Comparison of ENCODE assay signal across 14 cellular contexts in the genomic region with DNA sequence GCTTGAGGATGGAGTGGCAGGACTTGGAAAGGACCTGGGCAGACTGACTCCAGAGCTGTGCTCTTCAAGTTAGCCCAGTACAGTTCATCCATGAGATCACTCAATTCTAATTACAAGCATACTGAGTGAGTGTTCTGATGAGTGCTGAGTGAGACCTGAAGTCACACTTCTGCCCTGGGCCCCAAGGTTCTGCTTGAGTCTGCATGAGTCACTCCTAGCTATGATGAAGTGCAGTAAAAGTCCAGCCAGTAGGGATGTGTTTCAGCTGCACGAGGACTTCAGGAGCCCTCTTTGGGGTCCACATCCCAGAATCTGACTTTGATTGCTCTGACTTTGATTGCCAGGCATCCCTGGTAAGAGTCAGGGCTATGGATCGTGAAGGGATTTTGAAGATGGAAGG. TPM values are rescaled to one million over a fixed set of nuclear protein-coding genes. Genes with fewer than 3 reads are reported as not detected.
A peak's percentile ranks its signal among the peaks of the same experiment; 100 is the strongest.
DNase-seq lines count a peak whose midpoint lies in the region; ATAC-seq and TF ChIP-seq lines count a peak whose summit lies in the region.
"Had no signal": no experiment of that assay in that cellular context is flagged by ENCODE, and none has a peak within 500 bp of the region (broad histone marks: within the 10 kb centered on the region; RNA-seq: fewer than 3 reads in every experiment).

No MANE protein-coding gene starts in this region.

- H3K4me3 ChIP-seq in IMR-90 (ENCODE audit: insufficient read depth, low read depth, low read length) (no peak overlapping the region), mammary epithelial cell (replicated peaks in 1 of 3; ENCODE audit: insufficient read depth in 1 of 3, low read depth in 2 of 3, low read length in 3 of 3) (no peak overlapping the region), trophoblast cell (ENCODE audit: low read depth, low read length) (no peak overlapping the region), GM23338 (no peak overlapping the region)
- H3K4me3 ChIP-seq: upper lobe of left lung had no signal

- peaks cover 1% of the 10 kb centered on the region for H3K27me3 Mint-ChIP-seq in GM23338 (ENCODE audit: insufficient read depth, low read depth, poor library complexity)

- H3K14ac ChIP-seq in IMR-90 (replicated peaks; ENCODE audit: low read depth, low read length): peak overlapping the region; percentile 79
- no peak overlapping the region for H3K14ac ChIP-seq in trophoblast cell (ENCODE audit: low read length)

- no peaks in the 10 kb centered on the region for H3F3A ChIP-seq in GM23338 (replicated peaks; ENCODE audit: low read depth)

- H3K36me3 ChIP-seq in IMR-90 (ENCODE audit: control insufficient read depth, insufficient read depth, low read length): no peaks in the 10 kb centered on the region
- no peaks in the 10 kb centered on the region for H3K36me3 ChIP-seq in mammary epithelial cell (ENCODE audit: insufficient read depth, low read length)
- H3K36me3 ChIP-seq in trophoblast cell (ENCODE audit: control insufficient read depth in 1 of 2, insufficient read depth in 2 of 2, low read length in 2 of 2): no peaks in the 10 kb centered on the region
- H3K36me3 ChIP-seq in GM23338 (ENCODE audit: insufficient read depth): no peaks in the 10 kb centered on the region
- H3K36me3 ChIP-seq: upper lobe of left lung had no signal

- H3K27me3 ChIP-seq in IMR-90 (ENCODE audit: control insufficient read depth, insufficient read depth, low read length) (no peaks in the 10 kb centered on the region), mammary epithelial cell (ENCODE audit: insufficient read depth, low read length) (no peaks in the 10 kb centered on the region), trophoblast cell (ENCODE audit: insufficient read depth, low read length) (no peaks in the 10 kb centered on the region), GM23338 (ENCODE audit: insufficient read depth) (no peaks in the 10 kb centered on the region)
- H3K27me3 ChIP-seq: upper lobe of left lung had no signal

- no peaks in the 10 kb centered on the region; the same call in 2 of the 3 replicates for H3K9me3 Mint-ChIP-seq in GM23338

- no peak overlapping the region for H3K9ac ChIP-seq in IMR-90 (ENCODE audit: low read depth, low read length)
- H3K9ac ChIP-seq in mammary epithelial cell (ENCODE audit: insufficient read depth, low read length): no peak overlapping the region
- no peak overlapping the region for H3K9ac ChIP-seq in trophoblast cell (ENCODE audit: low read length)
- H3K9ac ChIP-seq: KMS-11 had no signal

- 40% methylated on average over 1 of the region's 2 CpGs; no CpG with 5 or more reads in 1 of the 2 experiments for WGBS in IMR-90 (ENCODE audit: extremely low coverage in 2 of 2, insufficient read length in 1 of 2), 2 experiments
- WGBS in mammary epithelial cell (ENCODE audit: low coverage, missing lambda C conversion rate): 86% methylated on average over 2 of the region's 2 CpGs
- no CpG with 5 or more reads among the region's 2 CpGs for WGBS in trophoblast cell (ENCODE audit: extremely low coverage, insufficient coverage, insufficient read length)

- no peak overlapping the region for H3K4me3 Mint-ChIP-seq in GM23338

- peak overlapping the region; percentile 88 for H2BK120ac ChIP-seq in IMR-90 (ENCODE audit: low read depth, low read length)
- no peak overlapping the region for H2BK120ac ChIP-seq in trophoblast cell (ENCODE audit: insufficient read depth, low read length, poor library complexity)

- H4K91ac ChIP-seq in IMR-90 (ENCODE audit: insufficient read depth, low read depth, low read length) (peak overlapping the region; percentile 39; the same call in 1 of the 2 replicates), trophoblast cell (ENCODE audit: low read depth, low read length) (peak overlapping the region; percentile 8)

- H2AK5ac ChIP-seq in IMR-90 (ENCODE audit: low read depth, low read length) (peak overlapping the region; percentile 41; the same call in 1 of the 2 replicates), trophoblast cell (ENCODE audit: low read length) (no peak overlapping the region)

- H3K18ac ChIP-seq in IMR-90 (ENCODE audit: low read depth, low read length): peak overlapping the region; percentile 21; the same call in 1 of the 2 replicates
- H3K18ac ChIP-seq in trophoblast cell (ENCODE audit: low read length): no peak overlapping the region

- H3K4me1 Mint-ChIP-seq in GM23338: peaks cover 19% of the 10 kb centered on the region

- peak overlapping the region; percentile 99 for H2BK20ac ChIP-seq in IMR-90 (ENCODE audit: low read depth, low read length)

- H4K5ac ChIP-seq in IMR-90 (ENCODE audit: low read depth, low read length): peak overlapping the region; percentile 3; the same call in 1 of the 2 replicates

- TF ChIP-seq RAD21 in IMR-90 (IDR thresholded peaks at IDR 0.05; ENCODE audit: low read length): no peak

- TF ChIP-seq CTCF in IMR-90 (conservative IDR thresholded peaks at IDR 0.05; ENCODE audit: low read depth, low read length) (no peak), mammary epithelial cell (conservative IDR thresholded peaks at IDR 0.05 in 1 of 2, IDR thresholded peaks at IDR 0.05 in 1 of 2; ENCODE audit: extremely low read depth in 1 of 2, insufficient read depth in 1 of 2, low read depth in 1 of 2, low read length in 2 of 2) (no peak), GM23338 (conservative IDR thresholded peaks at IDR 0.05; ENCODE audit: low read depth in 2 of 2) (no peak)

- H3K4me2 ChIP-seq in IMR-90 (ENCODE audit: low read depth, low read length): no peak overlapping the region
- H3K4me2 ChIP-seq in mammary epithelial cell (ENCODE audit: insufficient read depth, low read depth, low read length): no peak overlapping the region
- H3K4me2 ChIP-seq in trophoblast cell (ENCODE audit: low read length): no peak overlapping the region
- no peak overlapping the region for H3K4me2 ChIP-seq in GM23338
- H3K4me2 ChIP-seq: KMS-11 had no signal

- H3K9me3 ChIP-seq in IMR-90 (ENCODE audit: control insufficient read depth, insufficient read depth, low read length) (no peaks in the 10 kb centered on the region), mammary epithelial cell (replicated peaks; ENCODE audit: insufficient read depth, low read length) (no peaks in the 10 kb centered on the region), trophoblast cell (ENCODE audit: insufficient read depth, low read depth, low read length) (no peaks in the 10 kb centered on the region)
- H3K9me3 ChIP-seq: upper lobe of left lung had no signal

- TF ChIP-seq POLR2A in IMR-90 (IDR thresholded peaks at IDR 0.05; ENCODE audit: low read depth, low read length): no peak

- H4K12ac ChIP-seq in trophoblast cell (ENCODE audit: low read depth, low read length): no peak overlapping the region

- intact Hi-C loops in IMR-90 (cut with micrococcal nuclease) (no loop called here), mammary epithelial cell (cut with micrococcal nuclease) (no loop called here)

- H3K4me1 ChIP-seq in IMR-90 (ENCODE audit: control insufficient read depth, insufficient read depth, low read length): peaks cover 41% of the 10 kb centered on the region
- H3K4me1 ChIP-seq in mammary epithelial cell (ENCODE audit: insufficient read depth, low read length): peaks cover 43% of the 10 kb centered on the region
- H3K4me1 ChIP-seq in trophoblast cell (ENCODE audit: control insufficient read depth in 1 of 2, insufficient read depth in 2 of 2, low read length in 2 of 2): peaks cover 37 to 42% of the 10 kb centered on the region in 2 experiments
- no peaks in the 10 kb centered on the region for H3K4me1 ChIP-seq in GM23338 (ENCODE audit: insufficient read depth)
- H3K4me1 ChIP-seq: upper lobe of left lung had no signal

- H3K4ac ChIP-seq in IMR-90 (ENCODE audit: low read depth, low read length) (peak overlapping the region; percentile 77), trophoblast cell (ENCODE audit: low read depth, low read length) (no peak overlapping the region)

- ATAC-seq in IMR-90 (ENCODE audit: low read depth) (peak; percentile 19), GM23338 (no peak), GM18858 (IDR thresholded peaks at IDR 0.05; ENCODE audit: unreplicated experiment) (no peak), GM21528 (IDR thresholded peaks at IDR 0.05; ENCODE audit: low FRiP score, unreplicated experiment) (no peak), GM21515 (IDR thresholded peaks at IDR 0.05; ENCODE audit: unreplicated experiment) (no peak)

- peak overlapping the region; percentile 10 for H2AK9ac ChIP-seq in IMR-90 (replicated peaks; ENCODE audit: low read depth, low read length, poor library complexity)

- H3K79me2 ChIP-seq in mammary epithelial cell (ENCODE audit: insufficient read depth, low read length) (no peaks in the 10 kb centered on the region), trophoblast cell (ENCODE audit: control insufficient read depth, insufficient read depth, low read length, poor library complexity) (peaks cover 10% of the 10 kb centered on the region), GM23338 (replicated peaks; ENCODE audit: insufficient read depth) (no peaks in the 10 kb centered on the region)

- no peaks in the 10 kb centered on the region for H4K20me1 ChIP-seq in IMR-90 (ENCODE audit: insufficient read depth, low read length)
- H4K20me1 ChIP-seq in mammary epithelial cell (ENCODE audit: insufficient read depth, low read length): no peaks in the 10 kb centered on the region
- no peaks in the 10 kb centered on the region; the same call in 1 of the 2 replicates for H4K20me1 ChIP-seq in GM23338 (replicated peaks; ENCODE audit: insufficient read depth)

- POLR2A ChIA-PET in IMR-90 (lab: Charles Lee; ENCODE audit: unreplicated experiment): interaction anchor here (1.1 kb wide), 1 partner anchor 17 kb away, joined by 3 read pairs; no protein-coding TSS in a partner anchor

- H3K27ac ChIP-seq in IMR-90 (ENCODE audit: insufficient read depth, low read length) (no peak overlapping the region; the same call in none of the 2 replicates), mammary epithelial cell (ENCODE audit: insufficient read depth, low read depth, low read length) (no peak overlapping the region), trophoblast cell (ENCODE audit: low read depth, low read length) (no peak overlapping the region), GM23338 (ENCODE audit: low read depth) (no peak overlapping the region)
- H3K27ac ChIP-seq: KMS-11, upper lobe of left lung had no signal

- peak overlapping the region; percentile 69; the same call in 2 of the 3 replicates for H2BK15ac ChIP-seq in IMR-90 (ENCODE audit: low read depth, low read length)

- peaks cover 0 to 9% of the 10 kb centered on the region in 2 experiments; a peak in 2 of 4 replicates for H3K79me1 ChIP-seq in IMR-90 (ENCODE audit: low read depth in 1 of 2, low read length in 2 of 2)
- H3K79me1 ChIP-seq in trophoblast cell (ENCODE audit: low read length): peaks cover 31% of the 10 kb centered on the region

- H3K23ac ChIP-seq in IMR-90 (ENCODE audit: low read depth, low read length) (peak overlapping the region; percentile 49; the same call in 1 of the 2 replicates), trophoblast cell (ENCODE audit: low read length) (no peak overlapping the region)

- BruUV-seq in IMR-90 (replicated peaks; lab: Mats Ljungman, UMichigan) (no TSS peak), mammary epithelial cell (replicated peaks; lab: Mats Ljungman, UMichigan) (no TSS peak)

- dilution Hi-C loops in IMR-90 (cut with HindIII; ENCODE audit: low sequenced_read_pairs, unreplicated experiment): no loop called here
- dilution Hi-C loops in mammary epithelial cell (cut with HindIII; ENCODE audit: low sequenced_read_pairs): no loop called here

- DNase-seq in Caki2 (ENCODE audit: low read depth): peak; percentile 52
- peak; percentile 88 for DNase-seq in IMR-90
- DNase-seq in mammary epithelial cell: peak; percentile 80
- DNase-seq in trophoblast cell: peak in 1 of 2 donors; percentile 30
- no peak for DNase-seq in GM23338 (ENCODE audit: low spot score)
- DNase-seq: activated effector memory CD4-positive, alpha-beta T cell treated with anti-CD3 and anti-CD28 coated beads, Interleukin-2, amount 50 U/mL, for 16 hours; GOT3; hippocampal formation had no signal

- no peak overlapping the region for H3K27ac Mint-ChIP-seq in GM23338
- H3K27ac Mint-ChIP-seq: progenitor cell of endocrine pancreas had no signal

- peaks cover 27% of the 10 kb centered on the region for H3K9me1 ChIP-seq in IMR-90 (ENCODE audit: insufficient read depth, low read length)

- H2BK12ac ChIP-seq in trophoblast cell (ENCODE audit: low read length): peak overlapping the region; percentile 34

- H3K36me3 Mint-ChIP-seq in GM23338 (ENCODE audit: low read depth): peaks cover 2% of the 10 kb centered on the region; the same call in 1 of the 3 replicates

- CTCF ChIA-PET in IMR-90 (lab: Yijun Ruan, JAX): interaction anchor here (0.8 to 2.3 kb wide), 3 partner anchors 30 to 110 kb away, joined by 3 to 6 read pairs (median 3); a partner anchor contains a TSS
- CTCF ChIA-PET in mammary epithelial cell (lab: Charles Lee; ENCODE audit: low non-redundant PET): interaction anchor here (0.6 to 0.8 kb wide), 2 partner anchors 37 to 108 kb away, joined by 4 to 8 read pairs; no protein-coding TSS in a partner anchor

- H3K9me2 ChIP-seq in GM23338 (ENCODE audit: insufficient read depth): peaks cover 4% of the 10 kb centered on the region; the same call in 1 of the 2 replicates

- in situ Hi-C loops in Caki2 (cut with HindIII; ENCODE audit: low pct_unique_long_range_greater_than_20kb, low sequenced_read_pairs): no loop called here
- in situ Hi-C loops in IMR-90 (cut with MboI; ENCODE audit: low sequenced_read_pairs): no loop called here
- in situ Hi-C loops in mammary epithelial cell (cut with MboI; ENCODE audit: low sequenced_read_pairs in 2 of 2): no loop called here

- no peak overlapping the region for H3K56ac ChIP-seq in IMR-90 (ENCODE audit: extremely low read depth, insufficient read depth, low read length)

- H2BK5ac ChIP-seq in IMR-90 (ENCODE audit: low read depth, low read length, poor library complexity, severe bottlenecking) (peak overlapping the region; percentile 70), trophoblast cell (ENCODE audit: low read depth, low read length, poor library complexity) (no peak overlapping the region)

- H2AFZ ChIP-seq in IMR-90 (replicated peaks; ENCODE audit: low read length, poor library complexity) (peak overlapping the region; percentile 59), mammary epithelial cell (ENCODE audit: low read depth, low read length) (no peak overlapping the region), trophoblast cell (ENCODE audit: insufficient read depth, low read length, poor library complexity) (no peak overlapping the region), GM23338 (no peak overlapping the region)

- peak overlapping the region in 1 of 2 experiments; percentile 63; a peak in 2 of 4 replicates for H4K8ac ChIP-seq in IMR-90 (ENCODE audit: low read depth in 2 of 2, low read length in 2 of 2)
- H4K8ac ChIP-seq in trophoblast cell (ENCODE audit: low read depth, low read length): no peak overlapping the region

RNA-seq across cellular contexts. Expression of a gene that starts 35.8 kb away (rescaled TPM):
- total RNA-seq in Caki2 (2014; rRNA removed; shearing (Covaris generic); ENCODE audit: low replicate concordance): 20.8 and 36.3 TPM in 2 replicates
- total RNA-seq in IMR-90 (2012; rRNA removed) (5.0 and 8.2 TPM in 2 replicates), mammary epithelial cell (10 to 100 TPM in 1 of 2 donors, 1 to 10 TPM in 1; 4.8 to 11.8 TPM)
- polyA plus RNA-seq in IMR-90 (2012; rRNA removed) (19.9 and 20.6 TPM in 2 replicates), mammary epithelial cell (7.4 TPM), GM23338 (2016; fragmentation: Nextera tagmentation; extraction: Ambion mirVana) (2.5 and 2.8 TPM in 2 replicates)
- 10.7 and 13.6 TPM in 2 replicates for polyA plus RNA-seq in IMR-90 (2012; cell fraction: cytosol; rRNA removed)
- 59.8 and 70.3 TPM in 2 replicates for polyA plus RNA-seq in IMR-90 (2012; cell fraction: nucleus; rRNA removed; ENCODE audit: low replicate concordance)
- 11.8 TPM for polyA minus RNA-seq in mammary epithelial cell
- polyA plus RNA-seq in trophoblast cell (2013): 26.6 and 31.1 TPM in 2 replicates
- 4.3 and 6.2 TPM in 2 replicates for total RNA-seq in GM23338 (2014; rRNA removed; shearing (Covaris generic))
